32 cellular contexts compared by ENCODE assay signal in genomic region chr21:21415741-21416140, GRCh38.
"Had no signal": no experiment of that assay in that cellular context is flagged by ENCODE, and none has a peak within 500 bp of the region (broad histone marks: within the 10 kb centered on the region; RNA-seq: fewer than 3 reads in every experiment).

No MANE protein-coding gene starts in this region.

- DNase-seq: activated B cell treated with CpG ODN at 0.5 μM for 24 hours; activated CD4-positive, alpha-beta memory T cell treated with anti-CD3 and anti-CD28 coated beads for 36 hours; activated CD4-positive, alpha-beta T cell treated with anti-CD3 and anti-CD28 coated beads for 4 hours; activated CD4-positive, alpha-beta T cell treated with anti-CD3 and anti-CD28 coated beads, Interleukin-2, amount 50 U/mL, for 1 hour; activated CD4-positive, CD25-positive, alpha-beta regulatory T cell treated with anti-CD3 and anti-CD28 coated beads, Interleukin-2, amount 50 U/mL, for 72 hours; activated CD8-positive, alpha-beta memory T cell treated with anti-CD3 and anti-CD28 coated beads, Interleukin-2, amount 50 U/mL, for 4 hours; activated gamma-delta T cell treated with Interleukin-2 at 50 U/mL for 16 hours; activated naive CD4-positive, alpha-beta T cell treated with anti-CD3 and anti-CD28 coated beads for 36 hours; activated T-cell treated with anti-CD3 and anti-CD28 coated beads for 4 hours; activated T-cell treated with anti-CD3 and anti-CD28 coated beads, Interleukin-2, amount 50 U/mL, for 4 hours; adrenal gland; anterior cingulate cortex; body of pancreas; caudate nucleus; IMR-90; NCI-H1105; NCI-H1417 treated with DMSO at 0.1 percent for 48 hours; NCI-H187 treated with DMSO at 0.1 percent for 48 hours; NCI-H2081; NCI-H2171 treated with DMSO at 0.1 percent for 48 hours; NCI-H2227 treated with DMSO at 0.1 percent for 48 hours; NCI-H446 treated with DMSO at 0.1 percent for 48 hours; NCI-H524; SHP77 treated with DMSO at 0.1 percent for 48 hours; T-helper 1 cell; T-helper 2 cell; T-helper 9 cell had no signal

- ATAC-seq: activated naive CD4-positive, alpha-beta T cell treated with anti-CD3 and anti-CD28 coated beads, Interleukin-2, amount 50 U/mL, for 72 hours; activated T-cell treated with anti-CD3 and anti-CD28 coated beads, Interleukin-2, amount 50 U/mL, for 4 hours; body of pancreas; K562; Panc1; SK-N-SH treated with all-trans-retinoic acid at 6 μM for 48 hours had no signal

- H3K4me3 ChIP-seq: adrenal gland, body of pancreas, breast epithelium, K562 had no signal
